8 cellular contexts compared by ENCODE assay signal in the genomic region with DNA sequence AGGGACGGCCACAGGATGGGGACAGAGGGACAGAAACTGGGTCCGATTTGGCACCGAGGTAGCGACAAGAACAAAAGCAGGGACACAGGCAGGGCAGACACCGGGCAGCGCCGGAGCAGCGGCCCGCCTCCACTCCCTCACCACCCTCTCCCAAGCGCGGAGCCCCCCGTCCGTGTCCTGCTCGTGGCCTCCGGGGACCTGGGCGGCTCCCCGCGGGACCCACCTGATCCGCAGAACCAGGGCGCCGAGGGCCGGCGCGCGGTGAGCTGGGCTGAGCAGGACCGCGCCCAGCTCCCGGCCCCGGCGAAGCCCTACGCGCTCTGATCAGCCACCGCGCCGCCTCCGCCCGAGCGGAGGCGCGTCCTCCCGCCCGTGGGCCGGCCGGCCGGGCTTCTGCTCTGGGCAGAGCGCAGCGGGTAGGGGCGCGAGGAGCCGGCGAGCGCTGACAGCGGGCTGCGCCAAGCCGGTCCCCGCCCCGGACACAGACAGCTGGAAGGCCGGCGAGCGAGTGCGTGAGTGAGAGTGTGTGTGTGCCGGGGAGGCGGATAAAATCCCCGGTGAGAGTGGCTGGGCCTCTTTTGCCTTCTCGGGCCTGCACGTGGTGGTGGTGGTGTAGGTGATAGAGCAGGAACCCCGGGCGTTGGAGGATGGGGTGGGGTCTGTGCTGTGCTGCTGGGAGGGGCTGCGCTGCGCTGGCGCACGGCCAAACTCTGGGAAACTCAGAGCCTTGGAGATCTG. TPM values are rescaled to one million over a fixed set of nuclear protein-coding genes. Genes with fewer than 3 reads are reported as not detected.
A peak's percentile ranks its signal among the peaks of the same experiment; 100 is the strongest.
DNase-seq lines count a peak whose midpoint lies in the region; ATAC-seq and TF ChIP-seq lines count a peak whose summit lies in the region.

A gene (minus strand): TSS at position 418 of the 738 bp plus-strand sequence. CDS start 31,922 bp downstream, outside the sequence.

- BruUV-seq in mammary epithelial cell (replicated peaks; lab: Mats Ljungman, UMichigan), result no TSS peak

- H3K9ac ChIP-seq in mammary epithelial cell (ENCODE audit: insufficient read depth, low read length), result no peak within 1 kb of the TSS

- peak within 1 kb of the TSS; percentile 99 for H3K4me2 ChIP-seq in mammary epithelial cell (ENCODE audit: insufficient read depth, low read depth, low read length)

- TF ChIP-seq EP300 in sigmoid colon (IDR thresholded peaks at IDR 0.05), result no peak

- no peak for ATAC-seq in HG03469 (IDR thresholded peaks at IDR 0.05; ENCODE audit: unreplicated experiment)
- no peak for ATAC-seq in HG02885 (IDR thresholded peaks at IDR 0.05; ENCODE audit: poor library complexity, unreplicated experiment)

- no peak within 1 kb of the TSS for H3K27ac ChIP-seq in mammary epithelial cell (ENCODE audit: insufficient read depth, low read depth, low read length)
- peak within 1 kb of the TSS; percentile 53 to 69 (median 65) for H3K27ac ChIP-seq in sigmoid colon

- H3K4me3 ChIP-seq in mammary epithelial cell (replicated peaks in 1 of 3; ENCODE audit: insufficient read depth in 1 of 3, low read depth in 2 of 3, low read length in 3 of 3) (peak within 1 kb of the TSS; percentile 46 to 47 (median 46)), iPS-18c (ENCODE audit: insufficient read depth, low read depth, low read length) (peak within 1 kb of the TSS; percentile 59), sigmoid colon (peak within 1 kb of the TSS; percentile 26 to 58 (median 50))

- in situ Hi-C loops in mammary epithelial cell (cut with MboI; ENCODE audit: low sequenced_read_pairs in 2 of 2), result no loop called here

- peak within 1 kb of the TSS; percentile 80 for H2AFZ ChIP-seq in mammary epithelial cell (ENCODE audit: low read depth, low read length)

- DNase-seq in stimulated activated CD4-positive, alpha-beta T cell treated with anti-CD3 and anti-CD28 coated beads, Interleukin-15, amount 100 ng/mL, for 24 hours, result peak; percentile 29
- no peak for DNase-seq in stimulated activated CD4-positive, alpha-beta T cell treated with anti-CD3 and anti-CD28 coated beads, Interleukin-4, amount 100 ng/mL, for 24 hours
- DNase-seq in NCI-H748 (lab: John Stamatoyannopoulos, UW; ENCODE audit: unreplicated experiment), result peak; percentile 87
- DNase-seq in mammary epithelial cell, result peak; percentile 50
- peak; percentile 80 for DNase-seq in sigmoid colon

- CTCF ChIA-PET in mammary epithelial cell (lab: Charles Lee; ENCODE audit: low non-redundant PET), result no interaction called here

- no peaks in the 10 kb centered on the region for H4K20me1 ChIP-seq in mammary epithelial cell (ENCODE audit: insufficient read depth, low read length)

- intact Hi-C loops in mammary epithelial cell (cut with micrococcal nuclease), result loop anchor here (2.0 to 5.0 kb wide), 2 partner anchors 39 to 287 kb away; no protein-coding TSS in a partner anchor
- intact Hi-C loops in sigmoid colon (cut with DNase I), result no loop called here

- TF ChIP-seq CTCF in mammary epithelial cell (conservative IDR thresholded peaks at IDR 0.05 in 1 of 2, IDR thresholded peaks at IDR 0.05 in 1 of 2; ENCODE audit: extremely low read depth in 1 of 2, insufficient read depth in 1 of 2, low read depth in 1 of 2, low read length in 2 of 2), result no peak
- TF ChIP-seq CTCF in sigmoid colon (IDR thresholded peaks at IDR 0.05), result no peak

- no peak for TF ChIP-seq POLR2A in sigmoid colon (IDR thresholded peaks at IDR 0.05)

- H3K36me3 ChIP-seq in mammary epithelial cell (ENCODE audit: insufficient read depth, low read length), result no peaks in the 10 kb centered on the region
- no peaks in the 10 kb centered on the region for H3K36me3 ChIP-seq in sigmoid colon

- dilution Hi-C loops in mammary epithelial cell (cut with HindIII; ENCODE audit: low sequenced_read_pairs), result loop anchor here (10.0 kb wide), 1 partner anchor 55 kb away; no protein-coding TSS in a partner anchor

- H3K4me1 ChIP-seq in mammary epithelial cell (ENCODE audit: insufficient read depth, low read length) (peaks cover 21% of the 10 kb centered on the region), sigmoid colon (peaks cover 0 to 27% (median 24%) of the 10 kb centered on the region in 4 donors)

- H3K9me3 ChIP-seq in mammary epithelial cell (replicated peaks; ENCODE audit: insufficient read depth, low read length) (peaks cover 9% of the 10 kb centered on the region), iPS-18c (ENCODE audit: control insufficient read depth, insufficient read depth, low read length) (no peaks in the 10 kb centered on the region), sigmoid colon (peaks cover 0 to 3% (median 0%) of the 10 kb centered on the region in 4 donors)

- H3K27me3 ChIP-seq in mammary epithelial cell (ENCODE audit: insufficient read depth, low read length) (no peaks in the 10 kb centered on the region), sigmoid colon (peaks cover 0 to 25% (median 7%) of the 10 kb centered on the region in 3 donors)

- 2% methylated on average over 28 of the region's 72 CpGs for WGBS in mammary epithelial cell (ENCODE audit: low coverage, missing lambda C conversion rate)
- 0 to 1% methylated on average over 72 of the region's 72 CpGs for WGBS in sigmoid colon, 2 donors

- no peaks in the 10 kb centered on the region for H3K79me2 ChIP-seq in mammary epithelial cell (ENCODE audit: insufficient read depth, low read length)

RNA-seq across cellular contexts. Expression of the gene that starts here (rescaled TPM):
- total RNA-seq in mammary epithelial cell, result not detected
- not detected for polyA plus RNA-seq in mammary epithelial cell
- polyA minus RNA-seq in mammary epithelial cell, result not detected
- total RNA-seq in sigmoid colon, result 10 to 100 TPM in 2 of 4 donors, 1 to 10 TPM in 2; 5.5 to 12.8 (median 8.7) TPM
- 10 to 100 TPM in 1 of 3 donors, 1 to 10 TPM in 2; 3.6 to 18.0 (median 5.1) TPM for polyA plus RNA-seq in sigmoid colon

Comparison
In these comparisons a context has a peak if more than half of its experiments do, and no peak if none do; other contexts are left out.
1. RNA of the gene that starts here (total RNA-seq): 5.5 to 12.8 TPM in sigmoid colon; not detected in mammary epithelial cell; every median in the first group is over 4 times any median in the second.
2. Peak in DNase-seq, H3K4me3 ChIP-seq and H3K4me2 ChIP-seq in mammary epithelial cell; RNA of the gene not detected or under 1 TPM.
3. Peak in every context shown above with its lines, with median percentiles within 50 percentile points of each other: H3K4me3 ChIP-seq.